Comparison of ENCODE assay signal across 8 cellular contexts in the genomic region with DNA sequence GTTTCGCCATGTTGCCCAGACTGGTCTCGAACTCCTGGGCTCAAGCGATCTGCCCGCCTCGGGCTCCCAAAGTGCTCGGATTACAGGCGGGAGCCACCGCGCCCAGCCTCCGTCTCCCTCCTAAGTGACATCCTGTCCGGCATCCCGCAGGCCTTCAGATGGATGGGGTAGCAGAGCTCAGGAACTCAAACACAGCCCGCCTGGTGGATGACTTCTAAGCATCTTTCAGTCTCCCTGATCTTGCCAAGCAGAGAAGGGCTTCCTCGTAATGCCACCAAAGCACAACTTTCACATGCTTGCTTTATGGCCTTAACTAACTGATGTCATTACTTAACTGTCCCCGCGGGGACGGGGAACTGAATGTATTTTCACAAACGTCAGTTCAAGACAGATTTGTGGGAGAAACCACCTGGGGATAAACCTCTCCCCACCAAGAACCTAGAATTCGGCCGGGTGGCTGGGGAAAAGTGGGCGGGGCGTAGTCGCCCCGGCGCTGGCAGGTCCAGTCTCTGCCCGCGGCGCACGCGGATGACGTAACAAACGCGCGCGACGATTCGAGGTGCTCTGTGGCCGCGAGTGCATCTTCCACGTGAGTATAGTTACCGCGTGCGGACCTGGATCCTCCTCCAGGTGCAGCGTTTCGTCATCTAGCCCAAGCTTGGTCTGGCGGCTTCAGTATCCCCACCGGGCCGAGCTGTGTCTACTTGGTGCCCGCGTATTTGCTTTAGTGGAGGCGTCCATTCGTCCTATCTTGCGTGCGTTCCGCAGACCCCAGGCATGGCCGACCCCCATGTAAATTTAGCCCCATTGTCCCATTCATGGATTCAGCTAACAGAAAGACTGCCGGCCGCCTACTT. TPM values are rescaled to one million over a fixed set of nuclear protein-coding genes. Genes with fewer than 3 reads are reported as not detected.
A peak's percentile ranks its signal among the peaks of the same experiment; 100 is the strongest.
DNase-seq lines count a peak whose midpoint lies in the region; ATAC-seq and TF ChIP-seq lines count a peak whose summit lies in the region.

Gene PFAS, plus strand, starts transcription at position 539 of the 857 bp plus-strand sequence. CDS start 4,649 bp downstream, outside the sequence.

- H2AFZ ChIP-seq in OCI-LY7 (ENCODE audit: low read length), result peak within 1 kb of the TSS; percentile 58; the same call in 1 of the 2 replicates

- intact Hi-C loops in OCI-LY7 (cut with micrococcal nuclease; ENCODE audit: unreplicated experiment), result loop anchor here (2.0 to 5.0 kb wide), 3 partner anchors 37 to 133 kb away; partner anchors contain the start of genes AURKB and RPL26

- peaks cover 66% of the 10 kb centered on the region for H3K79me2 ChIP-seq in OCI-LY7 (ENCODE audit: insufficient read depth, low read depth, low read length)

- H3K36me3 ChIP-seq in OCI-LY7 (ENCODE audit: insufficient read depth, low read length), result peaks cover 37% of the 10 kb centered on the region

- POLR2A ChIA-PET in OCI-LY7 (lab: Charles Lee), result interaction anchor here (0.6 to 2.8 kb wide), 13 partner anchors 11 to 372 kb away, joined by 3 to 14 read pairs (median 4); partner anchors contain the start of genes RANGRF and SLC25A35

- no peaks in the 10 kb centered on the region for H3K27me3 ChIP-seq in mononuclear cell (ENCODE audit: insufficient read depth, low read length)

- TF ChIP-seq CTCF in OCI-LY7 (conservative IDR thresholded peaks at IDR 0.05; ENCODE audit: low read length), result no peak
- no peak for TF ChIP-seq CTCF in epithelial cell of esophagus (IDR thresholded peaks at IDR 0.05; ENCODE audit: insufficient read depth, low read depth, low read length, missing control alignments)

- BruUV-seq in OCI-LY7 (replicated peaks; lab: Mats Ljungman, UMichigan), result no TSS peak

- H3K27ac ChIP-seq in OCI-LY7 (ENCODE audit: low read depth, low read length, poor library complexity, severe bottlenecking), result peak within 1 kb of the TSS; percentile 99

- H3K4me1 ChIP-seq in OCI-LY7 (ENCODE audit: insufficient read depth, low read length, poor library complexity, severe bottlenecking), result peaks cover 39% of the 10 kb centered on the region
- H3K4me1 ChIP-seq in mononuclear cell (ENCODE audit: insufficient read depth, low read length), result peaks cover 39% of the 10 kb centered on the region

- DNase-seq in COLO668 (lab: John Stamatoyannopoulos, UW; ENCODE audit: unreplicated experiment) (peak; percentile 95), HuH-7.5 (ENCODE audit: low spot score) (peak; percentile 78), OCI-LY7 (ENCODE audit: low spot score) (peak; percentile 97), activated T-cell treated with anti-CD3 and anti-CD28 coated beads for 24 hours (ENCODE audit: low read depth) (peak; percentile 95), epithelial cell of esophagus (ENCODE audit: low read depth) (peak; percentile 97)
- peak; percentile 92 to 95 for DNase-seq in stimulated activated CD8-positive, alpha-beta memory T cell treated with anti-CD3 and anti-CD28 coated beads, Interleukin-2, amount 100 ng/mL, for 1 hour (ENCODE audit: low read depth in 2 of 2)

- ATAC-seq in GM21360 (IDR thresholded peaks at IDR 0.05; ENCODE audit: unreplicated experiment), result peak; percentile 59

- CTCF ChIA-PET in OCI-LY7 (lab: Charles Lee; ENCODE audit: unreplicated experiment), result interaction anchor here (1.2 kb wide), 1 partner anchor 46 kb away, joined by 3 read pairs; the partner anchor contains the start of gene SLC25A35

- no peaks in the 10 kb centered on the region for H3K9me3 ChIP-seq in OCI-LY7 (ENCODE audit: low read length)
- H3K9me3 ChIP-seq in mononuclear cell (ENCODE audit: low read depth, low read length), result no peaks in the 10 kb centered on the region

- no peaks in the 10 kb centered on the region for H4K20me1 ChIP-seq in OCI-LY7 (ENCODE audit: insufficient read depth, low read length)

- no peaks in the 10 kb centered on the region for H3K9me2 ChIP-seq in OCI-LY7 (ENCODE audit: insufficient read depth, low read length)

- H3K4me2 ChIP-seq in OCI-LY7 (ENCODE audit: low read length), result peak within 1 kb of the TSS; percentile 89

- H3K4me3 ChIP-seq in OCI-LY7 (ENCODE audit: low read depth, low read length, poor library complexity, severe bottlenecking), result peak within 1 kb of the TSS; percentile 87
- H3K4me3 ChIP-seq in epithelial cell of esophagus (ENCODE audit: low read length), result peak within 1 kb of the TSS; percentile 97
- H3K4me3 ChIP-seq in mononuclear cell (ENCODE audit: low read length), result peak within 1 kb of the TSS; percentile 99

RNA-seq across cellular contexts. Expression of gene PFAS, which starts in this region (rescaled TPM):
- 114 and 122 TPM in 2 replicates for total RNA-seq in OCI-LY7 (2014; rRNA removed; shearing (Covaris generic))
- 170 and 180 TPM in 2 replicates for total RNA-seq in OCI-LY7 (2022)
- 6.0 TPM for total RNA-seq in mononuclear cell

Comparison
In these comparisons a context has a peak if more than half of its experiments do, and no peak if none do; other contexts are left out.
1. Peak in every context shown above with its lines: DNase-seq, ATAC-seq, H3K4me3 ChIP-seq and H3K27ac ChIP-seq.
2. RNA of gene PFAS (total RNA-seq): 114 to 180 TPM in OCI-LY7; 6.0 TPM in mononuclear cell (single experiment); every median in the first group is over 10 times any median in the second.